Comparison of ENCODE assay signal across 8 cellular contexts in genomic region chr2:28567076-28567471, GRCh38.
DNase-seq lines count a peak whose midpoint lies in the region; ATAC-seq and TF ChIP-seq lines count a peak whose summit lies in the region.

No MANE protein-coding gene starts in this region.

- H3K9ac ChIP-seq in KMS-11 = peak overlapping the region; percentile 53; the same call in 1 of the 2 replicates

- peaks cover 15% of the 10 kb centered on the region for H3K4me1 Mint-ChIP-seq in activated T-cell treated with anti-CD3 and anti-CD28 coated beads, Interleukin-2, amount 50 U/mL, for 72 hours (ENCODE audit: low read depth)

- H3K27ac ChIP-seq in KMS-11 = peak overlapping the region; percentile 58
- H3K27ac ChIP-seq in heart right ventricle = peak overlapping the region in 9 of 10 donors; percentile 34 to 81 (median 61)
- H3K27ac ChIP-seq in psoas muscle = peak overlapping the region; percentile 83

- peak overlapping the region; percentile 88 for H3K4me3 Mint-ChIP-seq in activated T-cell treated with anti-CD3 and anti-CD28 coated beads, Interleukin-2, amount 50 U/mL, for 72 hours

- H3K27me3 Mint-ChIP-seq in activated T-cell treated with anti-CD3 and anti-CD28 coated beads, Interleukin-2, amount 50 U/mL, for 72 hours (ENCODE audit: low read depth) = peaks cover 15% of the 10 kb centered on the region

- peaks cover 2 to 4% of the 10 kb centered on the region in 2 donors for H3K9me3 Mint-ChIP-seq in activated T-cell treated with anti-CD3 and anti-CD28 coated beads, Interleukin-2, amount 50 U/mL, for 72 hours

- peak overlapping the region; percentile 88; the same call in 1 of the 2 replicates for H3K4me2 ChIP-seq in KMS-11

- H2AFZ ChIP-seq in KMS-11 (ENCODE audit: low read depth) = peak overlapping the region; percentile 95

- H3K9me3 ChIP-seq in heart right ventricle (peaks cover 0 to 9% (median 0%) of the 10 kb centered on the region in 11 donors), psoas muscle (no peaks in the 10 kb centered on the region)

- H3K27ac Mint-ChIP-seq in activated T-cell treated with anti-CD3 and anti-CD28 coated beads, Interleukin-2, amount 50 U/mL, for 72 hours = peak overlapping the region; percentile 84

- H3K27me3 ChIP-seq in KMS-11 (ENCODE audit: insufficient read depth, low read depth) (no peaks in the 10 kb centered on the region), heart right ventricle (no peaks in the 10 kb centered on the region), psoas muscle (ENCODE audit: insufficient read depth in 3 of 3, low read length in 2 of 3) (no peaks in the 10 kb centered on the region)

- no peaks in the 10 kb centered on the region for H4K20me1 ChIP-seq in KMS-11 (ENCODE audit: insufficient read depth)

- intact Hi-C loops in heart right ventricle (cut with DNase I) = loop anchor here in 5 of 10 donors (2.0 to 10.0 kb wide), 4 partner anchors 186 to 248 kb away; partner anchors contain the start of genes PPP1CB (in 1 of the 5) and SPDYA (in 1 of the 5)
- intact Hi-C loops in psoas muscle (cut with DNase I) = loop anchor here (2.0 to 5.0 kb wide), 4 partner anchors 40 to 445 kb away; no protein-coding TSS in a partner anchor

- H3K4me1 ChIP-seq in KMS-11 (ENCODE audit: low read depth, poor library complexity, severe bottlenecking) (no peaks in the 10 kb centered on the region), heart right ventricle (peaks cover 0 to 13% (median 4%) of the 10 kb centered on the region in 9 donors), psoas muscle (peaks cover 21% of the 10 kb centered on the region)

- DNase-seq in GM10266 (ENCODE audit: extremely low spot score) = no peak
- peak; percentile 12 to 29 for DNase-seq in activated T-cell treated with anti-CD3 and anti-CD28 coated beads, Interleukin-2, amount 50 U/mL, for 72 hours
- DNase-seq in heart right ventricle = no peak
- DNase-seq in psoas muscle = no peak
- no peak for DNase-seq in RKO (ENCODE audit: low spot score)

- peaks cover 0 to 4% of the 10 kb centered on the region in 2 donors for H3K36me3 Mint-ChIP-seq in activated T-cell treated with anti-CD3 and anti-CD28 coated beads, Interleukin-2, amount 50 U/mL, for 72 hours (ENCODE audit: insufficient read depth in 2 of 2)

- 1 to 3% methylated on average over 13 of the region's 13 CpGs for WGBS in heart right ventricle, 2 donors
- 0 to 1% (median 0%) methylated on average over 13 of the region's 13 CpGs for WGBS in psoas muscle, 3 donors

- ATAC-seq in activated T-cell treated with anti-CD3 and anti-CD28 coated beads, Interleukin-2, amount 50 U/mL, for 72 hours (replicated peaks in 1 of 2) = peak; percentile 41 to 42
- ATAC-seq in heart right ventricle = peak; percentile 21 to 65 (median 55)
- ATAC-seq in psoas muscle = peak; percentile 26 to 62 (median 46)
- no peak for ATAC-seq in GM21367 (IDR thresholded peaks at IDR 0.05; ENCODE audit: unreplicated experiment)
- no peak for ATAC-seq in GM21529 (IDR thresholded peaks at IDR 0.05; ENCODE audit: unreplicated experiment)

- H3K79me2 ChIP-seq in KMS-11 (ENCODE audit: insufficient read depth, low read depth) = no peaks in the 10 kb centered on the region

- TF ChIP-seq CTCF in GM10266 (IDR thresholded peaks at IDR 0.05; ENCODE audit: control insufficient read depth, insufficient read depth, low read depth, missing control alignments) (peak; percentile 4), KMS-11 (conservative IDR thresholded peaks at IDR 0.05; ENCODE audit: low read depth, low read length) (no peak), heart right ventricle (IDR thresholded peaks at IDR 0.05) (peak in 4 of 9 donors; percentile 15 to 59 (median 48)), psoas muscle (IDR thresholded peaks at IDR 0.05) (no peak)

- H3K36me3 ChIP-seq in KMS-11 (ENCODE audit: insufficient read depth) (no peaks in the 10 kb centered on the region), heart right ventricle (no peaks in the 10 kb centered on the region), psoas muscle (ENCODE audit: insufficient read depth in 1 of 2, low read depth in 1 of 2) (no peaks in the 10 kb centered on the region)

- H3K4me3 ChIP-seq in KMS-11 (IDR thresholded peaks at IDR 0.05; ENCODE audit: insufficient read depth, low read depth, low read length) (peak overlapping the region; percentile 74), heart right ventricle (peak overlapping the region; percentile 36 to 82 (median 61)), psoas muscle (peak overlapping the region; percentile 70)

Comparison
In these comparisons a context has a peak if more than half of its experiments do, and no peak if none do; other contexts are left out.
1. DNase-seq: peak in activated T-cell treated with anti-CD3 and anti-CD28 coated beads, Interleukin-2, amount 50 U/mL, for 72 hours (2 of 2); none in GM10266 (single experiment), heart right ventricle (0 of 2), psoas muscle (0 of 2) and RKO (single experiment).
2. ATAC-seq: peak in activated T-cell treated with anti-CD3 and anti-CD28 coated beads, Interleukin-2, amount 50 U/mL, for 72 hours (2 of 2), heart right ventricle (8 of 8) and psoas muscle (4 of 4); none in GM21367 (single experiment) and GM21529 (single experiment).
3. Peak in every context shown above with its lines, with median percentiles within 50 percentile points of each other: H3K27ac ChIP-seq and H3K4me3 ChIP-seq.